In the genomic region with DNA sequence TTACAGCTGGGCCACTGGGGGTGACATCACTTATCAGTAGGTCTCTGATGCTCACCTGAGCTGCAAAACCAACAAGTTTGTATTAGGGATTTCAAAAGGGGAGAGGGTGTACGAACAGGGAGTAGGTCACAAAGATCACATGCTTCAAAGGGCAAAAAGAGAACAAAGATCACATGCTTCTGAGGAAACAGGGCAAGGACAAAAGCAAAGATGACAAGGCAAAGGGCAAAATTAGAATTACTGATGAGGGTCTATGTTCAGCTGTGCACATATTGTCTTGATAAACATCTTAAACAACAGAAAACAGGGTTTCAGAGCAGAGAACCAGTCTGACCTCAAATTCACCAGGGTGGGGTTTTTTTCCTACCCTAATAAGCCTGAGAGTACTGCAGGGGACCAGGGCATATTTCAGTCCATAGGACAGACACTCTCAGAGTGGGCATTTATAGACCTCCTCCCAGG, we compare ENCODE assay signal across 4 cellular contexts. TPM values are rescaled to one million over a fixed set of nuclear protein-coding genes. Genes with fewer than 3 reads are reported as not detected.
"Had no signal": no experiment of that assay in that cellular context is flagged by ENCODE, and none has a peak within 500 bp of the region (broad histone marks: within the 10 kb centered on the region; RNA-seq: fewer than 3 reads in every experiment).

No MANE protein-coding gene starts in this region.

RNA-seq across cellular contexts. Expression of a gene that starts 6.2 kb away (rescaled TPM):
- total RNA-seq: OCI-LY7, SJCRH30, SK-MEL-5, T-cell had no signal
